In the genomic region with DNA sequence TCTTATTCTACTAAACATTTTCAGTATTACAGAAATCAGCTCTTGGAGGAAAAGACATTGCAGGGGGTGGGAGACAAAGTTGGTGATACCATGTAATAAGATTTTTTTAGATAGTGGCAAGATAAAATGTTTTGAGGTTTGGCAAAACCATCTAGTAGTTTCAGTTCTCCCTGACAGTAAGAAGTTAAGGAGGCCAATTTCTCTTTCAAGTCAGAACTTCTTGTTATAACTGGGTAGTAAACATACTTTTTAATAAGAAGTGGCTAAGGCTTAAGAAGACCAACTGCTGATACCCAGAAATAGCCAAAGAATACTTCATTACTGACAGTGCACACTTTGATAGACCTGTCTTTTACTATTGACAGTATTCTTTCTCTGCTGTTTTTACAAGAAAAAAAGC, we compare ENCODE assay signal across 28 cellular contexts.
"Had no signal": no experiment of that assay in that cellular context is flagged by ENCODE, and none has a peak within 500 bp of the region (broad histone marks: within the 10 kb centered on the region; RNA-seq: fewer than 3 reads in every experiment).

No MANE protein-coding gene starts in this region.

- H3K36me3 Mint-ChIP-seq: activated naive CD8-positive, alpha-beta T cell treated with anti-CD3 and anti-CD28 coated beads for 36 hours had no signal

- H3K36me3 ChIP-seq: ascending aorta, breast epithelium, MG63 had no signal

- H3K27me3 Mint-ChIP-seq: activated CD4-positive, alpha-beta T cell treated with anti-CD3 and anti-CD28 coated beads, Interleukin-2, amount 10 ng/mL, durations not matched to agents 24 days and 14 days; activated CD8-positive, alpha-beta T cell treated with anti-CD3 and anti-CD28 coated beads for 36 hours; activated naive CD8-positive, alpha-beta T cell treated with anti-CD3 and anti-CD28 coated beads for 36 hours; activated T-helper 17 cell treated with anti-CD3 and anti-CD28 coated beads, Interleukin-2, amount 50 U/mL, for 72 hours had no signal

- H3K4me3 Mint-ChIP-seq: activated CD4-positive, alpha-beta T cell treated with anti-CD3 and anti-CD28 coated beads, Interleukin-2, amount 10 ng/mL, durations not matched to agents 24 days and 14 days; activated CD8-positive, alpha-beta T cell treated with anti-CD3 and anti-CD28 coated beads for 36 hours; activated naive CD8-positive, alpha-beta T cell treated with anti-CD3 and anti-CD28 coated beads for 36 hours; activated T-cell treated with anti-CD3 and anti-CD28 coated beads, Interleukin-2, amount 50 U/mL, for 72 hours; activated T-helper 17 cell treated with anti-CD3 and anti-CD28 coated beads, Interleukin-2, amount 50 U/mL, for 72 hours had no signal

- DNase-seq: activated CD4-positive, alpha-beta T cell treated with anti-CD3 and anti-CD28 coated beads, Interleukin-2, amount 10 ng/mL, durations not matched to agents 24 days and 14 days; activated CD4-positive, alpha-beta T cell treated with anti-CD3 and anti-CD28 coated beads, Interleukin-2, amount 50 U/mL, for 4 hours; activated CD8-positive, alpha-beta T cell treated with anti-CD3 and anti-CD28 coated beads for 36 hours; activated effector memory CD4-positive, alpha-beta T cell treated with anti-CD3 and anti-CD28 coated beads, Interleukin-2, amount 50 U/mL, for 16 hours; activated naive CD4-positive, alpha-beta T cell; activated naive CD4-positive, alpha-beta T cell treated with anti-CD3 and anti-CD28 coated beads, Interleukin-2, amount 50 U/mL, for 16 hours; activated naive CD8-positive, alpha-beta T cell treated with anti-CD3 and anti-CD28 coated beads for 36 hours; activated T-cell treated with anti-CD3 and anti-CD28 coated beads, Interleukin-2, amount 50 U/mL, for 1 hour; activated T-cell treated with anti-CD3 and anti-CD28 coated beads, Interleukin-2, amount 50 U/mL, for 72 hours; amygdala; Karpas-422; MG63; NCI-H1092; NCI-H1436 treated with DMSO at 0.1 percent for 48 hours; NCI-H1694 treated with DMSO at 0.1 percent for 48 hours; NCI-H2029; NCI-H2171; NCI-H510A; NCI-H526; NCI-H748 treated with DMSO at 0.1 percent for 48 hours; OCI-M1; Right ventricle myocardium superior; SW 1271; T-helper 1 cell; T-helper 9 cell had no signal

- H3K27ac ChIP-seq: ascending aorta, breast epithelium had no signal

- H3K9me3 ChIP-seq: ascending aorta, breast epithelium, MG63 had no signal

- H3K9me3 Mint-ChIP-seq: activated CD4-positive, alpha-beta T cell treated with anti-CD3 and anti-CD28 coated beads, Interleukin-2, amount 10 ng/mL, durations not matched to agents 24 days and 14 days had no signal

- H3K4me1 ChIP-seq: ascending aorta, breast epithelium had no signal

- H3K27me3 ChIP-seq: ascending aorta, breast epithelium, MG63 had no signal

- H3K4me3 ChIP-seq: ascending aorta, breast epithelium, MG63 had no signal

- H3K4me1 Mint-ChIP-seq: activated CD4-positive, alpha-beta T cell treated with anti-CD3 and anti-CD28 coated beads, Interleukin-2, amount 10 ng/mL, durations not matched to agents 24 days and 14 days; activated naive CD8-positive, alpha-beta T cell treated with anti-CD3 and anti-CD28 coated beads for 36 hours; activated T-helper 17 cell treated with anti-CD3 and anti-CD28 coated beads, Interleukin-2, amount 50 U/mL, for 72 hours had no signal

- H3K27ac Mint-ChIP-seq: activated CD4-positive, alpha-beta T cell treated with anti-CD3 and anti-CD28 coated beads, Interleukin-2, amount 10 ng/mL, durations not matched to agents 24 days and 14 days; activated CD8-positive, alpha-beta T cell treated with anti-CD3 and anti-CD28 coated beads for 36 hours; activated naive CD8-positive, alpha-beta T cell treated with anti-CD3 and anti-CD28 coated beads for 36 hours; activated T-cell treated with anti-CD3 and anti-CD28 coated beads, Interleukin-2, amount 50 U/mL, for 72 hours; activated T-helper 17 cell treated with anti-CD3 and anti-CD28 coated beads, Interleukin-2, amount 50 U/mL, for 72 hours had no signal
